In the genomic region with DNA sequence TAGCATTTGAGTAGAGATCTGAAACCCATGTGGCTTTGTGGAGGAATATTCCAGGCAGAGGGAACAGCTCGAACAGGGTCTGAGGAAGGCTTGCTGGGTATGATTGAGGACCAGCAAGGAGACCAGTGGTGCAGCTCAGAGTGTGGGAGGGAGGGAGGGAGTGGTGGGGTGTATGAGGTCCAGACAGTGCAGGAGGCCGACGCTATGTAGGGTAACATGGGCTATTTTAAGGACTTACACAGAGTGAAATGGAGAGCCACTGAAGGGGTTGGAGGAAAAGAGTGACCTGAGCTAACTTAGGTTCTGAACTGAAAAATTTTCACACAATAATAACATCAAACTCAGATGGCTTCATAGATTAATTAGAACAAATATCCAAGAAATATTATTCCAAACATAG, we compare ENCODE assay signal across 19 cellular contexts. TPM values are rescaled to one million over a fixed set of nuclear protein-coding genes. Genes with fewer than 3 reads are reported as not detected.
DNase-seq lines count a peak whose midpoint lies in the region; ATAC-seq and TF ChIP-seq lines count a peak whose summit lies in the region.
"Had no signal": no experiment of that assay in that cellular context is flagged by ENCODE, and none has a peak within 500 bp of the region (broad histone marks: within the 10 kb centered on the region; RNA-seq: fewer than 3 reads in every experiment).

No MANE protein-coding gene starts in this region.

- peaks cover 69% of the 10 kb centered on the region for H3K36me3 Mint-ChIP-seq in activated CD4-positive, alpha-beta T cell treated with anti-CD3 and anti-CD28 coated beads, Interleukin-2, amount 10 ng/mL, durations not matched to agents 24 days and 14 days (ENCODE audit: low read depth)

- DNase-seq in activated CD4-positive, alpha-beta T cell treated with anti-CD3 and anti-CD28 coated beads, Interleukin-2, amount 10 ng/mL, durations not matched to agents 24 days and 14 days, result no peak
- DNase-seq in activated CD4-positive, alpha-beta T cell treated with anti-CD3 and anti-CD28 coated beads for 48 hours, result no peak
- DNase-seq in Right ventricle myocardium superior (no peak), right atrium auricular region (ENCODE audit: low spot score) (no peak), osteoblast (ENCODE audit: insufficient read length, low spot score, missing footprints) (no peak), cerebellum (ENCODE audit: low spot score) (no peak), WERI-Rb-1 (no peak), OCI-M1 (lab: John Stamatoyannopoulos, UW) (no peak)
- DNase-seq: CD4-positive, CD25-positive, alpha-beta regulatory T cell; EL; GOT3; NCI-H1048; NCI-H146; NCI-H2081; NCI-H748 treated with DMSO at 0.1 percent for 48 hours had no signal

- no peaks in the 10 kb centered on the region for H3K27me3 Mint-ChIP-seq in activated CD4-positive, alpha-beta T cell treated with anti-CD3 and anti-CD28 coated beads, Interleukin-2, amount 10 ng/mL, durations not matched to agents 24 days and 14 days
- H3K27me3 Mint-ChIP-seq: B cell; CD4-positive, CD25-positive, alpha-beta regulatory T cell had no signal

- TF ChIP-seq CTCF in right atrium auricular region (IDR thresholded peaks at IDR 0.05) (no peak), osteoblast (IDR thresholded peaks at IDR 0.05; ENCODE audit: extremely low read depth, low read depth, low read length) (no peak), WERI-Rb-1 (IDR thresholded peaks at IDR 0.05; ENCODE audit: low read depth, low read length) (no peak)

- H3K36me3 ChIP-seq in right atrium auricular region (peaks cover 81% of the 10 kb centered on the region), osteoblast (ENCODE audit: insufficient read depth, low read length) (peaks cover 85% of the 10 kb centered on the region), WERI-Rb-1 (peaks cover 90% of the 10 kb centered on the region)

- H3K27ac Mint-ChIP-seq in activated CD4-positive, alpha-beta T cell treated with anti-CD3 and anti-CD28 coated beads, Interleukin-2, amount 10 ng/mL, durations not matched to agents 24 days and 14 days, result peak overlapping the region; percentile 5
- H3K27ac Mint-ChIP-seq: B cell had no signal

- no peaks in the 10 kb centered on the region for H3K9me3 Mint-ChIP-seq in activated CD4-positive, alpha-beta T cell treated with anti-CD3 and anti-CD28 coated beads, Interleukin-2, amount 10 ng/mL, durations not matched to agents 24 days and 14 days

- H3K9me3 ChIP-seq in right atrium auricular region (no peaks in the 10 kb centered on the region), osteoblast (ENCODE audit: low read depth, low read length) (no peaks in the 10 kb centered on the region), WERI-Rb-1 (ENCODE audit: severe bottlenecking) (no peaks in the 10 kb centered on the region)

- peaks cover 0 to 36% of the 10 kb centered on the region in 2 donors for H3K4me1 ChIP-seq in right atrium auricular region
- H3K4me1 ChIP-seq in osteoblast (ENCODE audit: insufficient read depth, low read length), result peaks cover 32% of the 10 kb centered on the region

- peaks cover 16% of the 10 kb centered on the region for H3K4me1 Mint-ChIP-seq in activated CD4-positive, alpha-beta T cell treated with anti-CD3 and anti-CD28 coated beads, Interleukin-2, amount 10 ng/mL, durations not matched to agents 24 days and 14 days

- H3K79me2 ChIP-seq in osteoblast (ENCODE audit: insufficient read depth, low read length), result peaks cover 63% of the 10 kb centered on the region

- no peaks in the 10 kb centered on the region for H3K27me3 ChIP-seq in right atrium auricular region
- no peaks in the 10 kb centered on the region for H3K27me3 ChIP-seq in osteoblast (ENCODE audit: insufficient read depth, low read length)
- no peaks in the 10 kb centered on the region for H3K27me3 ChIP-seq in WERI-Rb-1 (ENCODE audit: insufficient read depth, low read depth, severe bottlenecking)

- no peak overlapping the region for H3K27ac ChIP-seq in right atrium auricular region
- H3K27ac ChIP-seq in osteoblast (ENCODE audit: low read depth, low read length), result peak overlapping the region; percentile 19
- no peak overlapping the region for H3K27ac ChIP-seq in WERI-Rb-1
- H3K27ac ChIP-seq: 22Rv1 had no signal

- no peak overlapping the region for H3K4me2 ChIP-seq in osteoblast (ENCODE audit: insufficient read depth, low read length)

- H2AFZ ChIP-seq in osteoblast (ENCODE audit: low read length), result no peak overlapping the region

- no peaks in the 10 kb centered on the region for H4K20me1 ChIP-seq in osteoblast (ENCODE audit: insufficient read depth, low read length)

- H3K4me3 ChIP-seq in right atrium auricular region (no peak overlapping the region), osteoblast (ENCODE audit: insufficient read depth, low read length) (no peak overlapping the region), WERI-Rb-1 (ENCODE audit: low read depth, low read length) (no peak overlapping the region)
- H3K4me3 ChIP-seq: K562 had no signal

- intact Hi-C loops in activated CD4-positive, alpha-beta T cell treated with anti-CD3 and anti-CD28 coated beads, Interleukin-2, amount 10 ng/mL, durations not matched to agents 24 days and 14 days (cut with micrococcal nuclease), result no loop called here
- intact Hi-C loops in Right ventricle myocardium superior (cut with DNase I), result no loop called here

- ATAC-seq in Right ventricle myocardium superior (ENCODE audit: poor library complexity), result peak; percentile 72
- ATAC-seq: K562 had no signal

- no peak overlapping the region for H3K4me3 Mint-ChIP-seq in activated CD4-positive, alpha-beta T cell treated with anti-CD3 and anti-CD28 coated beads, Interleukin-2, amount 10 ng/mL, durations not matched to agents 24 days and 14 days
- H3K4me3 Mint-ChIP-seq: B cell; CD4-positive, CD25-positive, alpha-beta regulatory T cell had no signal

RNA-seq across cellular contexts. Expression of gene HMGXB3, which starts 41.9 kb away (rescaled TPM):
- 43.1 and 47.8 TPM in 2 replicates for total RNA-seq in activated CD4-positive, alpha-beta T cell treated with anti-CD3 and anti-CD28 coated beads, Interleukin-2, amount 10 ng/mL, durations not matched to agents 24 days and 14 days
- 13.8 TPM for total RNA-seq in Right ventricle myocardium superior
- total RNA-seq in right atrium auricular region, result 10 to 100 TPM; 18.4 to 21.1 TPM
- total RNA-seq in osteoblast, result 49.8 and 54.3 TPM in 2 replicates
- 32.7 TPM for total RNA-seq in cerebellum

RNA-seq across cellular contexts. Expression of gene TIGD6, which starts 42.0 kb away (rescaled TPM):
- total RNA-seq in activated CD4-positive, alpha-beta T cell treated with anti-CD3 and anti-CD28 coated beads, Interleukin-2, amount 10 ng/mL, durations not matched to agents 24 days and 14 days, result 2.5 TPM in 2 replicates
- total RNA-seq in Right ventricle myocardium superior, result 1.9 TPM
- 1 to 10 TPM; 1.6 to 2.3 TPM for total RNA-seq in right atrium auricular region
- 9.1 and 9.8 TPM in 2 replicates for total RNA-seq in osteoblast
- 4.8 TPM for total RNA-seq in cerebellum

RNA-seq across cellular contexts. Expression of gene CSF1R, which starts 43.9 kb away (rescaled TPM):
- 0.14 TPM in 1 of 2 replicates, not detected in the other for total RNA-seq in activated CD4-positive, alpha-beta T cell treated with anti-CD3 and anti-CD28 coated beads, Interleukin-2, amount 10 ng/mL, durations not matched to agents 24 days and 14 days
- total RNA-seq in Right ventricle myocardium superior, result 19.5 TPM
- total RNA-seq in right atrium auricular region, result 10 to 100 TPM; 11.2 to 24.6 TPM
- total RNA-seq in osteoblast, result 0.36 and 0.88 TPM in 2 replicates
- 8.7 TPM for total RNA-seq in cerebellum
- total RNA-seq: CD4-positive, CD25-positive, alpha-beta regulatory T cell; NCI-H460 had no signal
